In genomic region chr11:126194121-126194543, GRCh38 we compare ENCODE assay signal across 8 cellular contexts. TPM values are rescaled to one million over a fixed set of nuclear protein-coding genes. Genes with fewer than 3 reads are reported as not detected.
DNase-seq lines count a peak whose midpoint lies in the region; ATAC-seq and TF ChIP-seq lines count a peak whose summit lies in the region.

No MANE protein-coding gene starts in this region.

- H3K27me3 ChIP-seq in heart right ventricle: no peaks in the 10 kb centered on the region
- no peaks in the 10 kb centered on the region for H3K27me3 ChIP-seq in smooth muscle cell (ENCODE audit: low read depth)

- no peak overlapping the region for H3K4me3 ChIP-seq in heart right ventricle
- no peak overlapping the region for H3K4me3 ChIP-seq in smooth muscle cell

- in situ Hi-C loops in GM13976 (cut with MboI; ENCODE audit: low sequenced_read_pairs, unreplicated experiment): loop anchor here (10.0 kb wide), 1 partner anchor 269 kb away; no protein-coding TSS in a partner anchor

- no peak overlapping the region for H3K4me2 ChIP-seq in smooth muscle cell

- DNase-seq in AML-193 (lab: John Stamatoyannopoulos, UW): peak; percentile 37 to 56
- DNase-seq in GM13976 (ENCODE audit: low spot score): no peak
- DNase-seq in NCI-H460 (ENCODE audit: extremely low read depth, low read depth): peak; percentile 26
- peak; percentile 10 for DNase-seq in activated naive CD8-positive, alpha-beta T cell treated with anti-CD3 and anti-CD28 coated beads for 36 hours
- peak in 1 of 2 donors; percentile 36 for DNase-seq in heart right ventricle
- DNase-seq in smooth muscle cell (lab: John Stamatoyannopoulos, UW; ENCODE audit: unreplicated experiment): no peak
- no peak for DNase-seq in NK-92 (lab: John Stamatoyannopoulos, UW; ENCODE audit: unreplicated experiment)

- no peak overlapping the region for H3K27ac Mint-ChIP-seq in activated naive CD8-positive, alpha-beta T cell treated with anti-CD3 and anti-CD28 coated beads for 36 hours

- H3K27me3 Mint-ChIP-seq in activated naive CD8-positive, alpha-beta T cell treated with anti-CD3 and anti-CD28 coated beads for 36 hours: no peaks in the 10 kb centered on the region

- peaks cover 16% of the 10 kb centered on the region for H3K9me3 Mint-ChIP-seq in activated naive CD8-positive, alpha-beta T cell treated with anti-CD3 and anti-CD28 coated beads for 36 hours

- intact Hi-C loops in heart right ventricle (cut with DNase I): loop anchor here (1.0 to 10.0 kb wide), 8 partner anchors 129 to 272 kb away; partner anchors contain the start of genes CDON (in 4 of the 10) and VSIG10L2 (in 1 of the 10)

- H3K9ac ChIP-seq in smooth muscle cell (ENCODE audit: low read depth): no peak overlapping the region

- H2AFZ ChIP-seq in smooth muscle cell (ENCODE audit: low read depth): no peak overlapping the region

- 31 to 43% methylated on average over 9 of the region's 9 CpGs for WGBS in heart right ventricle, 2 donors
- WGBS in smooth muscle cell (ENCODE audit: low lambda C conversion rate): 64% methylated on average over 9 of the region's 9 CpGs

- peak; percentile 39 for TF ChIP-seq CTCF in GM13976 (IDR thresholded peaks at IDR 0.05; ENCODE audit: borderline replicate concordance, control extremely low read depth, extremely low read depth, insufficient read depth, missing control alignments)
- TF ChIP-seq CTCF in heart right ventricle (IDR thresholded peaks at IDR 0.05): peak; percentile 42 to 78 (median 70)
- TF ChIP-seq CTCF in smooth muscle cell (IDR thresholded peaks at IDR 0.05; ENCODE audit: borderline replicate concordance, insufficient read depth, poor library complexity, severe bottlenecking): peak; percentile 82

- peaks cover 5% of the 10 kb centered on the region for H4K20me1 ChIP-seq in smooth muscle cell (ENCODE audit: low read depth)

- H3K27ac ChIP-seq in heart right ventricle (peak overlapping the region in 1 of 10 donors; percentile 19), smooth muscle cell (ENCODE audit: low read depth) (no peak overlapping the region)

- H3K36me3 ChIP-seq in heart right ventricle: peaks cover 0 to 90% (median 16%) of the 10 kb centered on the region in 9 donors
- no peaks in the 10 kb centered on the region for H3K36me3 ChIP-seq in smooth muscle cell (ENCODE audit: low read depth)

- no peak overlapping the region for H3K4me3 Mint-ChIP-seq in activated naive CD8-positive, alpha-beta T cell treated with anti-CD3 and anti-CD28 coated beads for 36 hours

- ATAC-seq in heart right ventricle: peak in 7 of 8 donors; percentile 38 to 83 (median 65)
- no peak for ATAC-seq in HG03378 (IDR thresholded peaks at IDR 0.05; ENCODE audit: unreplicated experiment)

- no peaks in the 10 kb centered on the region for H3K4me1 Mint-ChIP-seq in activated naive CD8-positive, alpha-beta T cell treated with anti-CD3 and anti-CD28 coated beads for 36 hours

- H3K9me3 ChIP-seq in heart right ventricle (peaks cover 0 to 7% (median 0%) of the 10 kb centered on the region in 11 donors), smooth muscle cell (replicated peaks; ENCODE audit: low read depth) (no peaks in the 10 kb centered on the region)

- no peaks in the 10 kb centered on the region for H3F3A ChIP-seq in smooth muscle cell (ENCODE audit: low read depth)

- peaks cover 44% of the 10 kb centered on the region for H3K36me3 Mint-ChIP-seq in activated naive CD8-positive, alpha-beta T cell treated with anti-CD3 and anti-CD28 coated beads for 36 hours

- no peaks in the 10 kb centered on the region for H3K79me2 ChIP-seq in smooth muscle cell (ENCODE audit: low read depth)

- peaks cover 0 to 19% (median 0%) of the 10 kb centered on the region in 9 donors for H3K4me1 ChIP-seq in heart right ventricle
- no peaks in the 10 kb centered on the region for H3K4me1 ChIP-seq in smooth muscle cell (ENCODE audit: low read depth)

RNA-seq across cellular contexts. Expression of gene RPUSD4, which starts 17.3 kb away (rescaled TPM):
- total RNA-seq in NCI-H460 (2014; rRNA removed; shearing (Covaris generic)): 15.3 and 27.6 TPM in 2 replicates
- 61.7 and 84.4 TPM in 2 replicates for polyA plus RNA-seq in NCI-H460 (2014; cell fraction: nucleus; rRNA removed)
- 10 to 100 TPM; 49.0 to 52.8 TPM for total RNA-seq in activated naive CD8-positive, alpha-beta T cell treated with anti-CD3 and anti-CD28 coated beads for 36 hours
- total RNA-seq in heart right ventricle (10 to 100 TPM; 34.5 to 70.0 (median 37.4) TPM), smooth muscle cell (11.1 and 34.1 TPM in 2 replicates)
- polyA plus RNA-seq in heart right ventricle (10 to 100 TPM; 12.8 to 15.2 TPM), smooth muscle cell (7.6 and 8.6 TPM in 2 replicates)

RNA-seq across cellular contexts. Expression of gene FAM118B, which starts 17.4 kb away (rescaled TPM):
- total RNA-seq in NCI-H460 (2014; rRNA removed; shearing (Covaris generic)): 12.5 and 14.5 TPM in 2 replicates
- polyA plus RNA-seq in NCI-H460 (2014; cell fraction: nucleus; rRNA removed): 21.2 and 21.4 TPM in 2 replicates
- 10 to 100 TPM; 16.0 to 16.7 TPM for total RNA-seq in activated naive CD8-positive, alpha-beta T cell treated with anti-CD3 and anti-CD28 coated beads for 36 hours
- 10 to 100 TPM; 18.3 to 52.8 (median 24.7) TPM for total RNA-seq in heart right ventricle
- polyA plus RNA-seq in heart right ventricle: 1 to 10 TPM; 7.6 to 9.3 TPM
- 14.3 and 32.1 TPM in 2 replicates for total RNA-seq in smooth muscle cell
- 26.1 and 31.6 TPM in 2 replicates for polyA plus RNA-seq in smooth muscle cell

Comparison
In these comparisons a context has a peak if more than half of its experiments do, and no peak if none do; other contexts are left out.
1. DNase-seq: peak in AML-193 (2 of 2), NCI-H460 (single experiment) and activated naive CD8-positive, alpha-beta T cell treated with anti-CD3 and anti-CD28 coated beads for 36 hours (single experiment); none in GM13976 (single experiment), smooth muscle cell (single experiment) and NK-92 (single experiment).
2. Peak in every context shown above with its lines, with median percentiles within 50 percentile points of each other: CTCF ChIP-seq.